13 cellular contexts compared by ENCODE assay signal in the genomic region with DNA sequence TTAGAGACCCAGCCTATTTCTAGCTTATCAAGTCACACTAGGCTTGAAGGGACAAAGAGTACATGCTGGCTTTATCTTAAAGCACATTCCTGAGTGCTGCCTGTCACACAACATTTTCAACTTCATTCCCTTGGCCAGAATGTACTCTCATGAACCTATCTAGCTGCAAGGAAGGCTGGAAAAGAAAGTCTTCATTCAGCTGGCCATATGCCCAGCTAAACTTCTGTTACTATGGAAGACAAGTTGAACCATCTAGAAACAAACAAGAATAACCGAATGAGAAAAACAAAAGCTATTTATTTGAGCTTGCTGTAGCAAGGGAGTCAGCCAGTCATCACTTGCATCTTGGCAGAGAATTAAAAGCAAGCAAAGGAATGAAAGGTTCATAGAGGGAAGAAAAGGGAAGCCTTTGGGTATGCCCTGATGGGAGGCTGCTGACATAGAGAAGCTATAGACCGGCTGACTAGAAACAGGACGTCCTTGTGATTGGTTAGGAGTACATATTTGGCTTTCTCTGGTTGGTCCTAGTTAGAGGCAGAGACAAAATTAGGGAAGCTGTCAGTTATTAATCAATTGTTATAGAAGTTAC.
A peak's percentile ranks its signal among the peaks of the same experiment; 100 is the strongest.
DNase-seq lines count a peak whose midpoint lies in the region; ATAC-seq, FAIRE-seq and TF ChIP-seq lines count a peak whose summit lies in the region.
"Had no signal": no experiment of that assay in that cellular context is flagged by ENCODE, and none has a peak within 500 bp of the region (broad histone marks: within the 10 kb centered on the region; RNA-seq: fewer than 3 reads in every experiment).

No MANE protein-coding gene starts in this region.

- no peaks in the 10 kb centered on the region for H3K9me3 Mint-ChIP-seq in astrocyte (ENCODE audit: unreplicated experiment)
- no peaks in the 10 kb centered on the region for H3K9me3 Mint-ChIP-seq in activated naive CD4-positive, alpha-beta T cell treated with anti-CD3 and anti-CD28 coated beads for 36 hours

- H3K36me3 Mint-ChIP-seq in astrocyte (ENCODE audit: low read depth, unreplicated experiment): peaks cover 3% of the 10 kb centered on the region
- peaks cover 3% of the 10 kb centered on the region for H3K36me3 Mint-ChIP-seq in activated naive CD4-positive, alpha-beta T cell treated with anti-CD3 and anti-CD28 coated beads for 36 hours (ENCODE audit: low read depth)

- FAIRE-seq in astrocyte (lab: Jason Lieb, UNC): no peak
- FAIRE-seq: HTR-8/SVneo, urothelium cell line had no signal

- H4K20me1 ChIP-seq in astrocyte (ENCODE audit: insufficient read depth, low read length): no peaks in the 10 kb centered on the region

- DNase-seq in Right ventricle myocardium inferior (ENCODE audit: missing footprints): no peak
- DNase-seq in cardiac septum (ENCODE audit: low spot score): no peak
- DNase-seq in astrocyte (ENCODE audit: low read depth): peak; percentile 49
- no peak for DNase-seq in left ventricle myocardium superior
- no peak for DNase-seq in NCI-H2107 (lab: John Stamatoyannopoulos, UW)
- DNase-seq in occipital lobe (lab: John Stamatoyannopoulos, UW): no peak
- no peak for DNase-seq in NCI-H1092 (lab: John Stamatoyannopoulos, UW)
- no peak for DNase-seq in activated naive CD4-positive, alpha-beta T cell treated with anti-CD3 and anti-CD28 coated beads for 36 hours
- DNase-seq: cortex of kidney, NCI-H1694 had no signal

- TF ChIP-seq CTCF in astrocyte (IDR thresholded peaks at IDR 0.05; ENCODE audit: insufficient read depth, low read depth, low read length): no peak

- H2AFZ ChIP-seq in astrocyte (ENCODE audit: low read depth, low read length): no peak overlapping the region

- peaks cover 64% of the 10 kb centered on the region for H3K79me2 ChIP-seq in astrocyte (ENCODE audit: insufficient read depth, low read length)

- H3K27me3 Mint-ChIP-seq in astrocyte (ENCODE audit: low read depth, unreplicated experiment): no peaks in the 10 kb centered on the region
- H3K27me3 Mint-ChIP-seq in activated naive CD4-positive, alpha-beta T cell treated with anti-CD3 and anti-CD28 coated beads for 36 hours (ENCODE audit: low read depth): no peaks in the 10 kb centered on the region

- no peak overlapping the region for H3K27ac Mint-ChIP-seq in astrocyte (ENCODE audit: unreplicated experiment)
- no peak overlapping the region for H3K27ac Mint-ChIP-seq in activated naive CD4-positive, alpha-beta T cell treated with anti-CD3 and anti-CD28 coated beads for 36 hours

- H3K27ac ChIP-seq in astrocyte (ENCODE audit: low read depth, low read length): peak overlapping the region; percentile 47

- CTCF ChIA-PET in activated naive CD4-positive, alpha-beta T cell treated with anti-CD3 and anti-CD28 coated beads for 36 hours (lab: Charles Lee): interaction anchor here (0.5 kb wide), 1 partner anchor 1564 kb away, joined by 3 read pairs; no protein-coding TSS in a partner anchor

- no peak overlapping the region for H3K9ac ChIP-seq in astrocyte (ENCODE audit: low read length)

- ATAC-seq in Right ventricle myocardium inferior (peak; percentile 96), left ventricle myocardium superior (peak; percentile 97)

- H3K36me3 ChIP-seq in astrocyte (ENCODE audit: insufficient read depth, low read length): peaks cover 12% of the 10 kb centered on the region
- H3K36me3 ChIP-seq: HAP-1 had no signal

- peaks cover 32% of the 10 kb centered on the region for H3K4me1 ChIP-seq in astrocyte (ENCODE audit: insufficient read depth, low read length)
- H3K4me1 ChIP-seq: HAP-1 had no signal

- peaks cover 18% of the 10 kb centered on the region for H3K4me1 Mint-ChIP-seq in astrocyte (ENCODE audit: low read depth, unreplicated experiment)
- peaks cover 7% of the 10 kb centered on the region for H3K4me1 Mint-ChIP-seq in activated naive CD4-positive, alpha-beta T cell treated with anti-CD3 and anti-CD28 coated beads for 36 hours (ENCODE audit: low read depth)

- intact Hi-C loops in Right ventricle myocardium inferior (cut with DNase I): loop anchor here (5.0 kb wide), 1 partner anchor 58 kb away; no protein-coding TSS in a partner anchor
- intact Hi-C loops in cardiac septum (cut with DNase I): loop anchor here (5.0 kb wide), 1 partner anchor 108 kb away; a partner anchor contains a TSS
- intact Hi-C loops in left ventricle myocardium superior (cut with micrococcal nuclease): loop anchor here (10.0 kb wide), 1 partner anchor 100 kb away; no protein-coding TSS in a partner anchor
- intact Hi-C loops in activated naive CD4-positive, alpha-beta T cell treated with anti-CD3 and anti-CD28 coated beads for 36 hours (cut with micrococcal nuclease): no loop called here

- H3K4me3 Mint-ChIP-seq in astrocyte (ENCODE audit: unreplicated experiment): no peak overlapping the region
- H3K4me3 Mint-ChIP-seq in activated naive CD4-positive, alpha-beta T cell treated with anti-CD3 and anti-CD28 coated beads for 36 hours: no peak overlapping the region

- no peak overlapping the region for H3K4me3 ChIP-seq in astrocyte (ENCODE audit: insufficient read depth, low read depth, low read length)
- H3K4me3 ChIP-seq: HAP-1 had no signal

- H3K27me3 ChIP-seq in astrocyte (ENCODE audit: insufficient read depth, low read length): no peaks in the 10 kb centered on the region

- no peak overlapping the region for H3K4me2 ChIP-seq in astrocyte (ENCODE audit: low read length)

- no peaks in the 10 kb centered on the region for H3K9me3 ChIP-seq in astrocyte (ENCODE audit: insufficient read depth, low read depth, low read length)
- H3K9me3 ChIP-seq: HAP-1 had no signal
